8 cellular contexts compared by ENCODE assay signal in the genomic region with DNA sequence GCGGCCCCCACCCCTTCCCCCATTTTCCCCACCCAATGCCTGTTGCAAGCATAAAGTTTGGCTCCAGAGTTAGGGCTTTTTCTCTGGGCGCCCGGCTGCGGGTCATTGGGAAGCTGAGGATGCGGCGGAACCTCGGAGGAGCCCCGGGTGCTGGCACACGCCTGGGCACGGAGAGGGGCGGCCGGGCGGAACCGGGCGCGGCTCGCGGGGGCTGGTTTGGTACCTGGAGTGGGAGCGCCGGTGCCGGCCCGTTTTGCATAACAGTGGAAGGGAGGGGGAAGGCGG. TPM values are rescaled to one million over a fixed set of nuclear protein-coding genes. Genes with fewer than 3 reads are reported as not detected.
DNase-seq lines count a peak whose midpoint lies in the region; ATAC-seq and TF ChIP-seq lines count a peak whose summit lies in the region.

No MANE protein-coding gene starts in this region.

- TF ChIP-seq RAD21 in liver (IDR thresholded peaks at IDR 0.05): no peak

- WGBS in adrenal gland, 4 donors: 0 to 2% (median 0%) methylated on average over 9 to 23 of the region's 23 CpGs; no CpG with 5 or more reads in 1 of the 4 donors
- WGBS in liver: under 1% methylated on average over 23 of the region's 23 CpGs
- WGBS in upper lobe of left lung, 2 donors: 0 to 1% methylated on average over 12 to 13 of the region's 23 CpGs

- no peak for TF ChIP-seq POLR2A in adrenal gland (IDR thresholded peaks at IDR 0.05)
- no peak for TF ChIP-seq POLR2A in upper lobe of left lung (IDR thresholded peaks at IDR 0.05)

- POLR2A ChIA-PET in A673 (lab: Charles Lee; ENCODE audit: low non-redundant PET): interaction anchor here (0.7 kb wide), 1 partner anchor 171 kb away, joined by 13 read pairs; no protein-coding TSS in a partner anchor

- no peak for ATAC-seq in upper lobe of left lung (ENCODE audit: low FRiP score in 2 of 2)

- intact Hi-C loops in A673 (cut with micrococcal nuclease; ENCODE audit: unreplicated experiment): no loop called here
- intact Hi-C loops in adrenal gland (cut with DNase I): loop anchor here (10.0 kb wide), 3 partner anchors 56 to 94 kb away; no protein-coding TSS in a partner anchor

- TF ChIP-seq CTCF in A673 (conservative IDR thresholded peaks at IDR 0.05; ENCODE audit: low read depth, low read length) (no peak), adrenal gland (IDR thresholded peaks at IDR 0.05) (no peak), liver (IDR thresholded peaks at IDR 0.05; ENCODE audit: low read depth, low read length, missing input control) (no peak), upper lobe of left lung (IDR thresholded peaks at IDR 0.05) (no peak)

- TF ChIP-seq EP300 in upper lobe of left lung (IDR thresholded peaks at IDR 0.05): no peak

- no peaks in the 10 kb centered on the region for H3K9me3 ChIP-seq in A673 (ENCODE audit: low read depth, low read length, poor library complexity, severe bottlenecking)
- H3K9me3 ChIP-seq in adrenal gland (replicated peaks in 1 of 3): no peaks in the 10 kb centered on the region
- H3K9me3 ChIP-seq in liver (ENCODE audit: control insufficient read depth in 4 of 4, low read length in 3 of 4): no peaks in the 10 kb centered on the region
- H3K9me3 ChIP-seq in upper lobe of left lung: no peaks in the 10 kb centered on the region

- H3K27me3 ChIP-seq in A673 (replicated peaks; ENCODE audit: insufficient read depth, low read depth, low read length, poor library complexity) (no peaks in the 10 kb centered on the region), adrenal gland (no peaks in the 10 kb centered on the region), liver (ENCODE audit: control insufficient read depth in 4 of 4, insufficient read depth in 4 of 4, low read length in 3 of 4) (no peaks in the 10 kb centered on the region), upper lobe of left lung (no peaks in the 10 kb centered on the region)

- peaks cover 2% of the 10 kb centered on the region for H3K4me1 ChIP-seq in A673 (ENCODE audit: insufficient read depth, low read length, poor library complexity, severe bottlenecking)
- H3K4me1 ChIP-seq in adrenal gland (replicated peaks in 1 of 2): peaks cover 0 to 8% of the 10 kb centered on the region in 2 donors
- peaks cover 0 to 31% (median 11%) of the 10 kb centered on the region in 4 donors for H3K4me1 ChIP-seq in liver (ENCODE audit: control insufficient read depth in 4 of 4, insufficient read depth in 4 of 4, low read length in 3 of 4)
- peaks cover 0 to 45% (median 16%) of the 10 kb centered on the region in 4 donors for H3K4me1 ChIP-seq in upper lobe of left lung

- CTCF ChIA-PET in A673 (lab: Charles Lee): interaction anchor here (0.6 to 0.9 kb wide), 4 partner anchors 16 to 496 kb away, joined by 3 to 14 read pairs (median 3); no protein-coding TSS in a partner anchor

- H3K9ac ChIP-seq in liver (ENCODE audit: low read depth in 1 of 2, low read length in 2 of 2): peak overlapping the region in 1 of 2 donors; percentile 48

- BruUV-seq in A673 (replicated peaks; lab: Mats Ljungman, UMichigan): no TSS peak

- H3K27ac ChIP-seq in A673 (ENCODE audit: low read depth, low read length, poor library complexity, severe bottlenecking) (peak overlapping the region; percentile 74), adrenal gland (peak overlapping the region in 4 of 5 donors; percentile 38 to 84 (median 76)), liver (ENCODE audit: low read depth in 1 of 2, low read length in 2 of 2) (peak overlapping the region; percentile 99), upper lobe of left lung (peak overlapping the region; percentile 30 to 85 (median 70))

- H3K36me3 ChIP-seq in A673 (ENCODE audit: insufficient read depth, low read length, poor library complexity, severe bottlenecking): no peaks in the 10 kb centered on the region
- H3K36me3 ChIP-seq in adrenal gland (replicated peaks in 1 of 2): no peaks in the 10 kb centered on the region
- no peaks in the 10 kb centered on the region for H3K36me3 ChIP-seq in liver (ENCODE audit: control insufficient read depth in 4 of 4, insufficient read depth in 3 of 4, low read depth in 1 of 4, low read length in 3 of 4)
- H3K36me3 ChIP-seq in upper lobe of left lung: no peaks in the 10 kb centered on the region

- H3K4me3 ChIP-seq in A673 (ENCODE audit: low read depth, low read length, poor library complexity, severe bottlenecking) (peak overlapping the region; percentile 93), adrenal gland (peak overlapping the region in 3 of 4 donors; percentile 37 to 98 (median 87)), liver (ENCODE audit: low read depth in 1 of 3, low read length in 3 of 3) (peak overlapping the region; percentile 80 to 94 (median 92)), upper lobe of left lung (peak overlapping the region; percentile 85 to 98 (median 95))

- DNase-seq in A673 (ENCODE audit: low spot score): peak; percentile 70
- DNase-seq in HCEC 1CT: peak; percentile 23
- DNase-seq in adrenal gland: no peak
- peak in 1 of 2 donors; percentile 90 for DNase-seq in upper lobe of left lung
- DNase-seq in central memory CD4-positive, alpha-beta T cell: no peak
- DNase-seq in middle frontal gyrus (ENCODE audit: extremely low spot score, low spot score): no peak
- no peak for DNase-seq in DMS79 (lab: John Stamatoyannopoulos, UW)

TF ChIP-seq in liver, 16 proteins besides CTCF, POLR2A, EP300 and RAD21:
- no peak for TF ChIP-seq JUND (IDR thresholded peaks at IDR 0.05)
- TF ChIP-seq, protein P1, sequence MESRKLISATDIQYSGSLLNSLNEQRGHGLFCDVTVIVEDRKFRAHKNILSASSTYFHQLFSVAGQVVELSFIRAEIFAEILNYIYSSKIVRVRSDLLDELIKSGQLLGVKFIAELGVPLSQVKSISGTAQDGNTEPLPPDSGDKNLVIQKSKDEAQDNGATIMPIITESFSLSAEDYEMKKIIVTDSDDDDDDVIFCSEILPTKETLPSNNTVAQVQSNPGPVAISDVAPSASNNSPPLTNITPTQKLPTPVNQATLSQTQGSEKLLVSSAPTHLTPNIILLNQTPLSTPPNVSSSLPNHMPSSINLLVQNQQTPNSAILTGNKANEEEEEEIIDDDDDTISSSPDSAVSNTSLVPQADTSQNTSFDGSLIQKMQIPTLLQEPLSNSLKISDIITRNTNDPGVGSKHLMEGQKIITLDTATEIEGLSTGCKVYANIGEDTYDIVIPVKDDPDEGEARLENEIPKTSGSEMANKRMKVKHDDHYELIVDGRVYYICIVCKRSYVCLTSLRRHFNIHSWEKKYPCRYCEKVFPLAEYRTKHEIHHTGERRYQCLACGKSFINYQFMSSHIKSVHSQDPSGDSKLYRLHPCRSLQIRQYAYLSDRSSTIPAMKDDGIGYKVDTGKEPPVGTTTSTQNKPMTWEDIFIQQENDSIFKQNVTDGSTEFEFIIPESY (IDR thresholded peaks at IDR 0.05): no peak
- TF ChIP-seq, protein P2, sequence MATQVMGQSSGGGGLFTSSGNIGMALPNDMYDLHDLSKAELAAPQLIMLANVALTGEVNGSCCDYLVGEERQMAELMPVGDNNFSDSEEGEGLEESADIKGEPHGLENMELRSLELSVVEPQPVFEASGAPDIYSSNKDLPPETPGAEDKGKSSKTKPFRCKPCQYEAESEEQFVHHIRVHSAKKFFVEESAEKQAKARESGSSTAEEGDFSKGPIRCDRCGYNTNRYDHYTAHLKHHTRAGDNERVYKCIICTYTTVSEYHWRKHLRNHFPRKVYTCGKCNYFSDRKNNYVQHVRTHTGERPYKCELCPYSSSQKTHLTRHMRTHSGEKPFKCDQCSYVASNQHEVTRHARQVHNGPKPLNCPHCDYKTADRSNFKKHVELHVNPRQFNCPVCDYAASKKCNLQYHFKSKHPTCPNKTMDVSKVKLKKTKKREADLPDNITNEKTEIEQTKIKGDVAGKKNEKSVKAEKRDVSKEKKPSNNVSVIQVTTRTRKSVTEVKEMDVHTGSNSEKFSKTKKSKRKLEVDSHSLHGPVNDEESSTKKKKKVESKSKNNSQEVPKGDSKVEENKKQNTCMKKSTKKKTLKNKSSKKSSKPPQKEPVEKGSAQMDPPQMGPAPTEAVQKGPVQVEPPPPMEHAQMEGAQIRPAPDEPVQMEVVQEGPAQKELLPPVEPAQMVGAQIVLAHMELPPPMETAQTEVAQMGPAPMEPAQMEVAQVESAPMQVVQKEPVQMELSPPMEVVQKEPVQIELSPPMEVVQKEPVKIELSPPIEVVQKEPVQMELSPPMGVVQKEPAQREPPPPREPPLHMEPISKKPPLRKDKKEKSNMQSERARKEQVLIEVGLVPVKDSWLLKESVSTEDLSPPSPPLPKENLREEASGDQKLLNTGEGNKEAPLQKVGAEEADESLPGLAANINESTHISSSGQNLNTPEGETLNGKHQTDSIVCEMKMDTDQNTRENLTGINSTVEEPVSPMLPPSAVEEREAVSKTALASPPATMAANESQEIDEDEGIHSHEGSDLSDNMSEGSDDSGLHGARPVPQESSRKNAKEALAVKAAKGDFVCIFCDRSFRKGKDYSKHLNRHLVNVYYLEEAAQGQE (IDR thresholded peaks at IDR 0.05): peak; percentile 21
- no peak for TF ChIP-seq NR2F2 (IDR thresholded peaks at IDR 0.05)
TF ChIP-seq in liver: peak in this region for 1.

RNA-seq across cellular contexts. Expression of a gene that starts 1.2 kb away (rescaled TPM):
- 18.8 and 19.3 TPM in 2 replicates for total RNA-seq in A673 (2021)
- total RNA-seq in adrenal gland: 1 to 10 TPM; 1.7 to 5.9 (median 2.8) TPM
- 1 to 10 TPM in 2 of 3 donors, under 1 TPM in 1; 0.37 to 2.4 (median 1.1) TPM for polyA plus RNA-seq in adrenal gland
- 1 to 10 TPM in 1 of 2 donors, under 1 TPM in 1; 0.70 to 3.0 TPM for total RNA-seq in liver
- polyA plus RNA-seq in liver: 1 to 10 TPM in 1 of 2 donors, under 1 TPM in 1; 0.97 to 3.5 TPM
- total RNA-seq in upper lobe of left lung: 10 to 100 TPM in 2 of 6 donors, 1 to 10 TPM in 4; 3.8 to 21.0 (median 9.1) TPM

Comparison
In these comparisons a context has a peak if more than half of its experiments do, and no peak if none do; other contexts are left out.
1. DNase-seq: peak in A673 (single experiment) and HCEC 1CT (single experiment); none in adrenal gland (0 of 7), central memory CD4-positive, alpha-beta T cell (single experiment), middle frontal gyrus (single experiment) and DMS79 (single experiment).
2. Peak in every context shown above with its lines, with median percentiles within 50 percentile points of each other: H3K27ac ChIP-seq and H3K4me3 ChIP-seq.